Comparison of ENCODE assay signal across 9 cellular contexts in genomic region chr14:95480109-95480886, GRCh38.
DNase-seq lines count a peak whose midpoint lies in the region; ATAC-seq and TF ChIP-seq lines count a peak whose summit lies in the region.
"Had no signal": no experiment of that assay in that cellular context is flagged by ENCODE, and none has a peak within 500 bp of the region (broad histone marks: within the 10 kb centered on the region; RNA-seq: fewer than 3 reads in every experiment).

No MANE protein-coding gene starts in this region.

- ATAC-seq in GM21717 (IDR thresholded peaks at IDR 0.05; ENCODE audit: unreplicated experiment) (no peak), GM19467 (IDR thresholded peaks at IDR 0.05; ENCODE audit: unreplicated experiment) (no peak)

- peak overlapping the region; percentile 79 to 87 for H3K27ac ChIP-seq in tibial artery

- no peaks in the 10 kb centered on the region for H3K9me3 ChIP-seq in tibial artery

- peak; percentile 74 for DNase-seq in AG08395 (ENCODE audit: low spot score)
- peak; percentile 56 for DNase-seq in HCEC 1CT
- peak; percentile 55 for DNase-seq in activated T-cell treated with anti-CD3 and anti-CD28 coated beads, Interleukin-2, amount 50 U/mL, for 1 hour
- peak; percentile 64 for DNase-seq in hepatic stellate cell (ENCODE audit: low spot score)
- DNase-seq in tibial artery = peak; percentile 90 to 92
- no peak for DNase-seq in amygdala (lab: John Stamatoyannopoulos, UW)
- DNase-seq: DND-41 had no signal

- intact Hi-C loops in tibial artery (cut with DNase I; ENCODE audit: low total_unique reads) = loop anchor here (5.0 kb wide), 1 partner anchor 37 kb away; the partner anchor contains the start of gene SYNE3

- H3K4me1 ChIP-seq in tibial artery = peaks cover 0 to 74% (median 43%) of the 10 kb centered on the region in 4 donors

- H3K27me3 ChIP-seq in tibial artery = no peaks in the 10 kb centered on the region

- TF ChIP-seq CTCF in tibial artery (IDR thresholded peaks at IDR 0.05) = no peak

- H3K36me3 ChIP-seq in tibial artery = peaks cover 3 to 5% (median 4%) of the 10 kb centered on the region in 3 donors

- no peak overlapping the region for H3K4me3 ChIP-seq in tibial artery

Comparison
In these comparisons a context has a peak if more than half of its experiments do, and no peak if none do; other contexts are left out.
1. DNase-seq: peak in AG08395 (single experiment), HCEC 1CT (single experiment), activated T-cell treated with anti-CD3 and anti-CD28 coated beads, Interleukin-2, amount 50 U/mL, for 1 hour (single experiment), hepatic stellate cell (single experiment) and tibial artery (2 of 2); none in amygdala (0 of 56).